ENCODE assay signal across 12 cellular contexts in the genomic region with DNA sequence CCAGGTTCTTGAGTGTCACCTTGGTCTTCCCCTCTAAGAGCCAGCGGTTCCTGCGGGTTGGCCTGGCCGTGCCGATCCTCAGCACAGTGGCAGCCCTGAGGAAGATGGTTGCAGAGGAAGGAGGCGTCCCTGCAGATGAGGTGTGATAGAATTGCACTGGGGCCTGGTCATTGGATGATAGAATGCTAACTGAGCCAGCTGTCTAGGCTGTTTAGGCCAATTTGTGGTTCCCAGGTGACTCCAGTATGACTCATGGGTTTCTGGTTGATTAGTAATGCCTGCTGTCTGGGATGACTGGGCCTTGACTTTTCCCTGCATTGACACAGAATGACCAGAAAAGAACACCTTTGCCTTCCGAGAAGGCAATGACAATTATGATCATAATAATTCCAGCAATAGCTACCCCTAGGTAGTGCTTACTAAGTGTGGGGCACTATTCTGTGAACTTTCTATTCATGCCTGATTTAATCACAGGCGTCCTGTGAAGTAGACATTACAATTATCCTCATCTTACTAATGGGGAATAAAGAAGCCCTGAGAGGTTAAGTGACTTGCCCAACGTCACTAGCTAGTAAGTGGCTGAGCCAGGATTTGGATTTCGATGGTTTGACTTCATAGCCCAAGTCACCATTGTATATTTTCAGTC. TPM values are rescaled to one million over a fixed set of nuclear protein-coding genes. Genes with fewer than 3 reads are reported as not detected.
DNase-seq lines count a peak whose midpoint lies in the region; ATAC-seq and TF ChIP-seq lines count a peak whose summit lies in the region.
"Had no signal": no experiment of that assay in that cellular context is flagged by ENCODE, and none has a peak within 500 bp of the region (broad histone marks: within the 10 kb centered on the region; RNA-seq: fewer than 3 reads in every experiment).

No MANE protein-coding gene starts in this region.

- no peak for TF ChIP-seq POLR2A in GM18505 (IDR thresholded peaks at IDR 0.05; ENCODE audit: borderline replicate concordance, extremely low read depth, insufficient read depth, insufficient read length)

- peak overlapping the region; percentile 36 to 63 for H3K27ac Mint-ChIP-seq in activated naive CD4-positive, alpha-beta T cell treated with anti-CD3 and anti-CD28 coated beads, Interleukin-2, amount 50 U/mL, for 72 hours
- H3K27ac Mint-ChIP-seq in chondrocyte (ENCODE audit: unreplicated experiment) = peak overlapping the region; percentile 22
- H3K27ac Mint-ChIP-seq: T-cell had no signal

- H3K9me3 Mint-ChIP-seq in activated naive CD4-positive, alpha-beta T cell treated with anti-CD3 and anti-CD28 coated beads, Interleukin-2, amount 50 U/mL, for 72 hours = peaks cover 6 to 8% of the 10 kb centered on the region in 2 donors
- H3K9me3 Mint-ChIP-seq in chondrocyte (ENCODE audit: low read depth) = peaks cover 8% of the 10 kb centered on the region

- H3K36me3 Mint-ChIP-seq in activated naive CD4-positive, alpha-beta T cell treated with anti-CD3 and anti-CD28 coated beads, Interleukin-2, amount 50 U/mL, for 72 hours = peaks cover 6 to 13% of the 10 kb centered on the region in 2 donors
- peaks cover 12% of the 10 kb centered on the region for H3K36me3 Mint-ChIP-seq in chondrocyte (ENCODE audit: low read depth)

- peak in 1 of 2 donors; percentile 22 for DNase-seq in activated naive CD4-positive, alpha-beta T cell treated with anti-CD3 and anti-CD28 coated beads, Interleukin-2, amount 50 U/mL, for 72 hours (ENCODE audit: low spot score in 2 of 2)
- DNase-seq in activated naive CD4-positive, alpha-beta T cell (lab: John Stamatoyannopoulos, UW) = no peak
- DNase-seq in HS-5 (ENCODE audit: low read depth) (peak; percentile 77), chondrocyte (ENCODE audit: low spot score) (no peak), NCI-H146 treated with DMSO at 0.1 percent for 48 hours (lab: John Stamatoyannopoulos, UW; ENCODE audit: unreplicated experiment) (no peak)
- peak; percentile 25 for DNase-seq in stimulated activated CD8-positive, alpha-beta memory T cell treated with anti-CD3 and anti-CD28 coated beads, Interleukin-4, amount 100 ng/mL, for 48 hours
- DNase-seq: activated gamma-delta T cell treated with Interleukin-2 at 50 U/mL for 16 hours, midbrain, NCI-H146, T-cell had no signal

- H3K4me1 Mint-ChIP-seq in chondrocyte (ENCODE audit: low read depth) = peaks cover 6% of the 10 kb centered on the region
- H3K4me1 Mint-ChIP-seq: T-cell had no signal

- no peak for TF ChIP-seq CTCF in chondrocyte (IDR thresholded peaks at IDR 0.05)

- ATAC-seq in activated naive CD4-positive, alpha-beta T cell treated with anti-CD3 and anti-CD28 coated beads, Interleukin-2, amount 50 U/mL, for 72 hours = peak; percentile 94 to 96
- ATAC-seq in GM18505 (IDR thresholded peaks at IDR 0.05; ENCODE audit: unreplicated experiment) (no peak), GM18873 (IDR thresholded peaks at IDR 0.05; ENCODE audit: low FRiP score, unreplicated experiment) (no peak)
- ATAC-seq: T-cell had no signal

- H3K4me3 Mint-ChIP-seq in chondrocyte (ENCODE audit: unreplicated experiment) = no peak overlapping the region
- H3K4me3 Mint-ChIP-seq: T-cell had no signal

- no peaks in the 10 kb centered on the region for H3K27me3 Mint-ChIP-seq in chondrocyte (ENCODE audit: low read depth)

RNA-seq across cellular contexts. Expression of gene USP43, which starts 31.5 kb away (rescaled TPM):
- total RNA-seq in activated naive CD4-positive, alpha-beta T cell treated with anti-CD3 and anti-CD28 coated beads, Interleukin-2, amount 50 U/mL, for 72 hours = 1 to 10 TPM in 1 of 2 donors, under 1 TPM in 1; 0.20 to 1.1 TPM
- total RNA-seq in chondrocyte = 2.6 to 4.3 TPM (median 2.7 TPM) in 3 replicates

Comparison
In these comparisons a context has a peak if more than half of its experiments do, and no peak if none do; other contexts are left out.
1. ATAC-seq: peak in activated naive CD4-positive, alpha-beta T cell treated with anti-CD3 and anti-CD28 coated beads, Interleukin-2, amount 50 U/mL, for 72 hours (2 of 2); none in GM18505 (single experiment) and GM18873 (single experiment).
2. DNase-seq: peak in HS-5 (single experiment) and stimulated activated CD8-positive, alpha-beta memory T cell treated with anti-CD3 and anti-CD28 coated beads, Interleukin-4, amount 100 ng/mL, for 48 hours (single experiment); none in activated naive CD4-positive, alpha-beta T cell (0 of 4), chondrocyte (single experiment) and NCI-H146 treated with DMSO at 0.1 percent for 48 hours (single experiment).